ENCODE assay signal across 8 cellular contexts in genomic region chr3:128487538-128487812, GRCh38. TPM values are rescaled to one million over a fixed set of nuclear protein-coding genes. Genes with fewer than 3 reads are reported as not detected.
A peak's percentile ranks its signal among the peaks of the same experiment; 100 is the strongest.
DNase-seq lines count a peak whose midpoint lies in the region; ATAC-seq lines count a peak whose summit lies in the region.

No MANE protein-coding gene starts in this region.

- peaks cover 9% of the 10 kb centered on the region for H3K4me1 Mint-ChIP-seq in activated T-helper 17 cell treated with anti-CD3 and anti-CD28 coated beads, Interleukin-2, amount 50 U/mL, for 72 hours
- H3K4me1 Mint-ChIP-seq in immature natural killer cell = peaks cover 14 to 20% of the 10 kb centered on the region in 2 donors

- peak overlapping the region; percentile 70 for H3K4me3 Mint-ChIP-seq in activated T-helper 17 cell treated with anti-CD3 and anti-CD28 coated beads, Interleukin-2, amount 50 U/mL, for 72 hours
- H3K4me3 Mint-ChIP-seq in immature natural killer cell = peak overlapping the region; percentile 58 to 78 (median 68)

- no peak overlapping the region for H3K27ac Mint-ChIP-seq in activated T-helper 17 cell treated with anti-CD3 and anti-CD28 coated beads, Interleukin-2, amount 50 U/mL, for 72 hours
- no peak overlapping the region for H3K27ac Mint-ChIP-seq in immature natural killer cell

- H3K9me3 Mint-ChIP-seq in activated T-helper 17 cell treated with anti-CD3 and anti-CD28 coated beads, Interleukin-2, amount 50 U/mL, for 72 hours = no peaks in the 10 kb centered on the region
- no peaks in the 10 kb centered on the region for H3K9me3 Mint-ChIP-seq in immature natural killer cell

- H3K36me3 Mint-ChIP-seq in activated T-helper 17 cell treated with anti-CD3 and anti-CD28 coated beads, Interleukin-2, amount 50 U/mL, for 72 hours (ENCODE audit: low read depth) = no peaks in the 10 kb centered on the region
- H3K36me3 Mint-ChIP-seq in immature natural killer cell = peaks cover 0 to 4% (median 0%) of the 10 kb centered on the region in 3 donors

- peak; percentile 5 for ATAC-seq in HG02885 (IDR thresholded peaks at IDR 0.05; ENCODE audit: poor library complexity, unreplicated experiment)
- ATAC-seq in activated T-helper 17 cell treated with anti-CD3 and anti-CD28 coated beads, Interleukin-2, amount 50 U/mL, for 72 hours (replicated peaks) = no peak
- ATAC-seq in stimulated activated naive CD8-positive, alpha-beta T cell treated with anti-CD3 and anti-CD28 coated beads, Interleukin-15, Interleukin-2, amounts not matched to agents 100 U/mL and 50 U/mL, for 24 hours = peak; percentile 2

- peaks cover 54% of the 10 kb centered on the region for H3K27me3 Mint-ChIP-seq in activated T-helper 17 cell treated with anti-CD3 and anti-CD28 coated beads, Interleukin-2, amount 50 U/mL, for 72 hours
- H3K27me3 Mint-ChIP-seq in immature natural killer cell (ENCODE audit: low read depth in 3 of 3) = peaks cover 22 to 47% (median 45%) of the 10 kb centered on the region in 3 donors

- DNase-seq in immature natural killer cell (no peak), DMS 273 treated with DMSO at 0.1 percent for 48 hours (lab: John Stamatoyannopoulos, UW) (no peak), NCI-H524 treated with DMSO at 0.1 percent for 48 hours (lab: John Stamatoyannopoulos, UW) (no peak), NCI-H2227 treated with DMSO at 0.1 percent for 48 hours (lab: John Stamatoyannopoulos, UW) (no peak), HuH-7.5 (ENCODE audit: low spot score) (no peak)
- DNase-seq in stimulated activated naive CD8-positive, alpha-beta T cell treated with anti-CD3 and anti-CD28 coated beads, Interleukin-15, Interleukin-2, amounts not matched to agents 100 U/mL and 50 U/mL, for 24 hours = no peak

RNA-seq across cellular contexts. Expression of gene GATA2, which starts 5.5 kb away (rescaled TPM):
- total RNA-seq in activated T-helper 17 cell treated with anti-CD3 and anti-CD28 coated beads, Interleukin-2, amount 50 U/mL, for 72 hours = 1 to 10 TPM in 1 of 2 donors, under 1 TPM in 1; 0.17 to 1.1 TPM
- under 1 TPM in 1 of 3 donors, not detected in 2; 0.35 TPM for polyA plus RNA-seq in immature natural killer cell

RNA-seq across cellular contexts. Expression of gene DNAJB8, which starts 20.8 kb away (rescaled TPM):
- not detected for total RNA-seq in activated T-helper 17 cell treated with anti-CD3 and anti-CD28 coated beads, Interleukin-2, amount 50 U/mL, for 72 hours
- not detected for polyA plus RNA-seq in immature natural killer cell
